Comparison of ENCODE assay signal across 34 cellular contexts in genomic region chrX:53926030-53926429, GRCh38.
"Had no signal": no experiment of that assay in that cellular context is flagged by ENCODE, and none has a peak within 500 bp of the region (broad histone marks: within the 10 kb centered on the region; RNA-seq: fewer than 3 reads in every experiment).

No MANE protein-coding gene starts in this region.

- H3K27ac ChIP-seq: KMS-11 had no signal

- H3K4me2 ChIP-seq: KMS-11 had no signal

- H3K9ac ChIP-seq: KMS-11 had no signal

- H3K4me3 ChIP-seq: MG63 had no signal

- H3K36me3 ChIP-seq: MG63 had no signal

- H3K9me3 ChIP-seq: MG63 had no signal

- DNase-seq: Karpas-422, Kasumi-1, MG63, MM.1S, MV-4-11, NCI-H1048, NCI-H1092, NCI-H1092 treated with DMSO at 0.1 percent for 48 hours, NCI-H1105, NCI-H1105 treated with DMSO at 0.1 percent for 48 hours, NCI-H1417, NCI-H1436, NCI-H1436 treated with DMSO at 0.1 percent for 48 hours, NCI-H146, NCI-H1694, NCI-H1694 treated with DMSO at 0.1 percent for 48 hours, NCI-H187, NCI-H187 treated with DMSO at 0.1 percent for 48 hours, NCI-H1930, NCI-H2029, NCI-H2029 treated with DMSO at 0.1 percent for 48 hours, NCI-H2081, NCI-H2081 treated with DMSO at 0.1 percent for 48 hours, NCI-H2107, NCI-H2171, NCI-H2171 treated with DMSO at 0.1 percent for 48 hours, NCI-H2227 treated with DMSO at 0.1 percent for 48 hours, NCI-H226, NCI-H345, NCI-H446, NCI-H446 treated with DMSO at 0.1 percent for 48 hours, NCI-H510A, NCI-H510A treated with DMSO at 0.1 percent for 48 hours had no signal

- H3K27me3 ChIP-seq: MG63 had no signal
